8 cellular contexts compared by ENCODE assay signal in genomic region chr3:115292677-115293076, GRCh38.
"Had no signal": no experiment of that assay in that cellular context is flagged by ENCODE, and none has a peak within 500 bp of the region (broad histone marks: within the 10 kb centered on the region; RNA-seq: fewer than 3 reads in every experiment).

No MANE protein-coding gene starts in this region.

- H3K27ac ChIP-seq: HL-60, KMS-11 had no signal

- H3K4me2 ChIP-seq: KMS-11 had no signal

- H3K4me3 ChIP-seq: K562 had no signal

- H3K9ac ChIP-seq: KMS-11 had no signal

- H3K4me3 Mint-ChIP-seq: IgD-negative memory B cell had no signal

- H3K27ac Mint-ChIP-seq: IgD-negative memory B cell had no signal

- H3K27me3 Mint-ChIP-seq: IgD-negative memory B cell had no signal

- H3K9me3 Mint-ChIP-seq: IgD-negative memory B cell had no signal

- DNase-seq: IMR-90, KBM-7, KG1 had no signal

- H3K4me1 Mint-ChIP-seq: IgD-negative memory B cell had no signal

- ATAC-seq: HepG2, K562 had no signal
